ENCODE assay signal across 10 cellular contexts in the genomic region with DNA sequence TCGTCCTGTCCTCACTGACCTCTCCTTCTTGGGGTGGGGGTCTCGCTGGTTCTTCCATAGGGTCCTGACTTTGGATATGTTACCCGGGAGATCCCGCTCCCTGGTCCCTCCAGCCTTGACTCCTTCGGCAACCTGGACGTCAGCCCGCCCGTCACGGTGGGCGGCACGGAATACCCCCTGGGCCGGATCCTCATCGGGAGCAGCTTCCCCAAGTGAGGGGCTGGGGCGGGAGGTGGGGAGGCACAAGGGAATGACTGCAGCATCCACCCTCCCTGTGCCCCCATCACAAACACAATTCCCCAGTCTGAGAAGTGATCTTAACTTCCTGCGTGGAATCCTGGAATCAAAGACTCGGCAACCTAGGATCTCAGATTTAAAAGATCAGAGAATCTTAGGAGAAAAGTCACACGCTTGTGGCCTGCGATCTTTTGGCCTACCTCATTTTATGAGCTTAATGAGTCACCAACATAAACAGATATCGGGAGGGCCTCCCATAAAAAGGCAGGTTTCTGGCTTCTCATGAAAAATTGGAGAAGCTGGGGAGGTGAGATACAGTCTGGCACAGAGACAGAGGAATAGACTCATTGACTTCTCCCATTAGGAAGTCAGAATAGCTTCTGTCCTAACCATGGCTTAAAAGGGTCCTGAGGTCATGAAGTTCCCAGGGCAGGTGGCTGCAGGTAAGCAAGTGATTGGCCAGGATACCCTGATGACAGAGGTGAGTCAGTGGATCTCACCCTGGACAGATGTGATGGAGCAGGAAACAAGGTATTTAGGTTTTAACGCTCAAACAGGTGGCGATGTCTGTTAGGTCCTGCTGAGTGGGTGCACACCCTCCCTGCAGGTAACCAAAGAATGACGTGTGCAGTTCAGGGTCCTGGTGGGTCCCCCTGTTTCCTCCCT. TPM values are rescaled to one million over a fixed set of nuclear protein-coding genes. Genes with fewer than 3 reads are reported as not detected.
DNase-seq lines count a peak whose midpoint lies in the region; ATAC-seq and TF ChIP-seq lines count a peak whose summit lies in the region.
"Had no signal": no experiment of that assay in that cellular context is flagged by ENCODE, and none has a peak within 500 bp of the region (broad histone marks: within the 10 kb centered on the region; RNA-seq: fewer than 3 reads in every experiment).

No MANE protein-coding gene starts in this region.

- no peaks in the 10 kb centered on the region for H3K9me3 ChIP-seq in mucosa of descending colon

- DNase-seq in AG09309 (ENCODE audit: low read depth) (peak; percentile 93), LNCaP clone FGC (ENCODE audit: low read depth) (peak; percentile 77), MCF 10A (ENCODE audit: unreplicated experiment) (peak; percentile 93), mucosa of descending colon (peak in 2 of 3 donors; percentile 54 to 59), posterior vena cava (ENCODE audit: low spot score) (no peak), NCI-H510A treated with DMSO at 0.1 percent for 48 hours (lab: John Stamatoyannopoulos, UW) (no peak)
- no peak for DNase-seq in activated CD4-positive, alpha-beta T cell treated with anti-CD3 and anti-CD28 coated beads for 36 hours
- DNase-seq: T-cell had no signal

- peaks cover 25% of the 10 kb centered on the region for H3K4me1 ChIP-seq in mucosa of descending colon (ENCODE audit: low read depth)

- intact Hi-C loops in MCF 10A (cut with micrococcal nuclease) (loop anchor here (5.0 to 10.0 kb wide), 2 partner anchors 41 to 68 kb away; no protein-coding TSS in a partner anchor), mucosa of descending colon (cut with DNase I, micrococcal nuclease) (no loop called here), posterior vena cava (cut with DNase I) (loop anchor here in 1 of 2 donors (5.0 kb wide), 1 partner anchor 161 kb away; no protein-coding TSS in a partner anchor)
- intact Hi-C loops in activated CD4-positive, alpha-beta T cell treated with anti-CD3 and anti-CD28 coated beads for 36 hours (cut with DNase I, micrococcal nuclease), result no loop called here

- TSS peak; percentile 72 for BruUV-seq in MCF 10A (replicated peaks; lab: Mats Ljungman, UMichigan)

- H3K36me3 Mint-ChIP-seq in MCF 10A (ENCODE audit: insufficient read depth, unreplicated experiment), result peaks cover 11% of the 10 kb centered on the region
- no peaks in the 10 kb centered on the region for H3K36me3 Mint-ChIP-seq in activated CD4-positive, alpha-beta T cell treated with anti-CD3 and anti-CD28 coated beads for 36 hours (ENCODE audit: low read depth)
- H3K36me3 Mint-ChIP-seq: T-cell had no signal

- H3K4me3 ChIP-seq in AG09309 (ENCODE audit: control insufficient read depth, low read depth, low read length) (no peak overlapping the region), LNCaP clone FGC (ENCODE audit: low read depth, low read length) (no peak overlapping the region), mucosa of descending colon (no peak overlapping the region)

- no peaks in the 10 kb centered on the region for H3K36me3 ChIP-seq in mucosa of descending colon (ENCODE audit: low read depth)

- CTCF ChIA-PET in MCF 10A (lab: Yijun Ruan, JAX), result interaction anchor here (1.0 to 10.5 kb wide), 5 partner anchors 53 to 115 kb away, joined by 3 to 168 read pairs (median 4); a partner anchor contains a TSS
- CTCF ChIA-PET in activated CD4-positive, alpha-beta T cell treated with anti-CD3 and anti-CD28 coated beads for 36 hours (lab: Charles Lee), result interaction anchor here (0.7 to 8.5 kb wide), 5 partner anchors 8 to 915 kb away, joined by 3 to 103 read pairs (median 7); no protein-coding TSS in a partner anchor

- TF ChIP-seq CTCF in AG09309 (IDR thresholded peaks at IDR 0.05; ENCODE audit: control insufficient read depth, insufficient read depth, low read depth, low read length, missing control alignments), result no peak
- no peak for TF ChIP-seq CTCF in LNCaP clone FGC (IDR thresholded peaks at IDR 0.05; ENCODE audit: control insufficient read depth, extremely low read depth, insufficient read depth)
- TF ChIP-seq CTCF in MCF 10A (IDR thresholded peaks at IDR 0.05; ENCODE audit: unreplicated experiment), result no peak
- TF ChIP-seq CTCF in mucosa of descending colon (IDR thresholded peaks at IDR 0.05), result no peak

- peak overlapping the region; percentile 95 for H3K27ac Mint-ChIP-seq in MCF 10A (ENCODE audit: low read depth, unreplicated experiment)
- no peak overlapping the region for H3K27ac Mint-ChIP-seq in activated CD4-positive, alpha-beta T cell treated with anti-CD3 and anti-CD28 coated beads for 36 hours
- H3K27ac Mint-ChIP-seq: T-cell had no signal

- no peaks in the 10 kb centered on the region for H3K27me3 Mint-ChIP-seq in MCF 10A (ENCODE audit: insufficient read depth, unreplicated experiment)
- H3K27me3 Mint-ChIP-seq in activated CD4-positive, alpha-beta T cell treated with anti-CD3 and anti-CD28 coated beads for 36 hours, result no peaks in the 10 kb centered on the region
- H3K27me3 Mint-ChIP-seq: T-cell had no signal

- POLR2A ChIA-PET in MCF 10A (lab: Yijun Ruan, JAX), result interaction anchor here (0.7 to 4.8 kb wide), 19 partner anchors 17 to 307 kb away, joined by 3 to 50 read pairs (median 4); no protein-coding TSS in a partner anchor
- POLR2A ChIA-PET in activated CD4-positive, alpha-beta T cell treated with anti-CD3 and anti-CD28 coated beads for 36 hours (lab: Charles Lee), result no interaction called here

- peaks cover 51% of the 10 kb centered on the region for H3K4me1 Mint-ChIP-seq in MCF 10A (ENCODE audit: insufficient read depth, unreplicated experiment)
- H3K4me1 Mint-ChIP-seq in activated CD4-positive, alpha-beta T cell treated with anti-CD3 and anti-CD28 coated beads for 36 hours, result no peaks in the 10 kb centered on the region
- H3K4me1 Mint-ChIP-seq: neural crest cell had no signal

- no peaks in the 10 kb centered on the region for H3K9me3 Mint-ChIP-seq in MCF 10A (ENCODE audit: unreplicated experiment)
- H3K9me3 Mint-ChIP-seq in activated CD4-positive, alpha-beta T cell treated with anti-CD3 and anti-CD28 coated beads for 36 hours (ENCODE audit: low read depth), result no peaks in the 10 kb centered on the region
- H3K9me3 Mint-ChIP-seq: neural crest cell, T-cell had no signal

- peak overlapping the region; percentile 47 for H3K4me3 Mint-ChIP-seq in MCF 10A (ENCODE audit: unreplicated experiment)
- H3K4me3 Mint-ChIP-seq in activated CD4-positive, alpha-beta T cell treated with anti-CD3 and anti-CD28 coated beads for 36 hours, result no peak overlapping the region
- H3K4me3 Mint-ChIP-seq: neural crest cell, T-cell had no signal

- ATAC-seq in mucosa of descending colon, result peak; percentile 59
- no peak for ATAC-seq in GM18502 (IDR thresholded peaks at IDR 0.05; ENCODE audit: poor library complexity, unreplicated experiment)
- ATAC-seq in activated CD4-positive, alpha-beta T cell treated with anti-CD3 and anti-CD28 coated beads for 36 hours, result no peak
- ATAC-seq: T-cell had no signal

RNA-seq across cellular contexts. Expression of a gene that starts 15.9 kb away (rescaled TPM):
- 0.12 TPM in 1 of 2 replicates, not detected in the other for total RNA-seq in MCF 10A (2022)
- total RNA-seq in mucosa of descending colon, result under 1 TPM in 2 of 3 donors, not detected in 1; 0.09 to 0.17 TPM
- total RNA-seq in posterior vena cava, result not detected
- not detected for total RNA-seq in activated CD4-positive, alpha-beta T cell treated with anti-CD3 and anti-CD28 coated beads for 36 hours
- total RNA-seq: neural crest cell, T-cell had no signal

RNA-seq across cellular contexts. Expression of a gene that starts 28.1 kb away (rescaled TPM):
- total RNA-seq in MCF 10A (2022), result 0.10 and 0.58 TPM in 2 replicates
- total RNA-seq in mucosa of descending colon, result under 1 TPM; 0.25 to 0.65 (median 0.38) TPM
- total RNA-seq in posterior vena cava, result not detected
- not detected for total RNA-seq in activated CD4-positive, alpha-beta T cell treated with anti-CD3 and anti-CD28 coated beads for 36 hours
- total RNA-seq: neural crest cell, T-cell had no signal

Comparison
In these comparisons a context has a peak if more than half of its experiments do, and no peak if none do; other contexts are left out.
1. DNase-seq: peak in AG09309 (single experiment), LNCaP clone FGC (single experiment), MCF 10A (single experiment) and mucosa of descending colon (2 of 3); none in posterior vena cava (single experiment), NCI-H510A treated with DMSO at 0.1 percent for 48 hours (single experiment) and activated CD4-positive, alpha-beta T cell treated with anti-CD3 and anti-CD28 coated beads for 36 hours (single experiment).